Comparison of ENCODE assay signal across 9 cellular contexts in the genomic region with DNA sequence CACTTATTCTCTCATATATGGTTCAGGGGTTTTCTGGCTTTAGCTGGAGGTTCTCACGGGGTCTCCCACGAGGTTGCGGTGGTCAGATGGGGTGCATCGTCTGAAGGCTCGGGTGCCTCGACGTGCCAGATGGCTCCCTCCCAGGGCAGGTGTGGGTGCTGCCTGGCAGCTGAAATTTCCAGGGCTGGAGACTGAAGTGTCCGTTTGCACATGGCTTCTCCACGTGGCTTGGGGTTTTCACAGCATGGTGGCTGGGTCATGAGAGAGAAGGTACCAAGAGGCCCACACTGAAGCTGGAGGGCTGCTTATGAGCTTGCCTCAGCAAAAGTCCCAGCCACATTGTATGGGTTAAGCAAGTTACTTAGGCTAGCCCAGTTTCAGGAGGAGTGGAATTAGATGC.
DNase-seq lines count a peak whose midpoint lies in the region; ATAC-seq and TF ChIP-seq lines count a peak whose summit lies in the region.
"Had no signal": no experiment of that assay in that cellular context is flagged by ENCODE, and none has a peak within 500 bp of the region (broad histone marks: within the 10 kb centered on the region; RNA-seq: fewer than 3 reads in every experiment).

No MANE protein-coding gene starts in this region.

- H3K9me3 ChIP-seq in adrenal gland (replicated peaks in 1 of 3) (no peaks in the 10 kb centered on the region), subcutaneous abdominal adipose tissue (ENCODE audit: control insufficient read depth in 5 of 5, low read length in 5 of 5) (no peaks in the 10 kb centered on the region)
- H3K9me3 ChIP-seq: upper lobe of left lung had no signal

- H3K36me3 Mint-ChIP-seq in activated naive CD4-positive, alpha-beta T cell treated with anti-CD3 and anti-CD28 coated beads, Interleukin-2, amount 50 U/mL, for 24 hours = no peaks in the 10 kb centered on the region
- no peaks in the 10 kb centered on the region for H3K36me3 Mint-ChIP-seq in activated naive CD4-positive, alpha-beta T cell treated with anti-CD3 and anti-CD28 coated beads, Interleukin-2, amount 10 ng/mL, durations not matched to agents 7 days and 5 days

- H3K4me3 Mint-ChIP-seq in activated naive CD4-positive, alpha-beta T cell treated with anti-CD3 and anti-CD28 coated beads, Interleukin-2, amount 50 U/mL, for 24 hours = peak overlapping the region; percentile 71
- no peak overlapping the region for H3K4me3 Mint-ChIP-seq in activated naive CD4-positive, alpha-beta T cell treated with anti-CD3 and anti-CD28 coated beads, Interleukin-2, amount 10 ng/mL, durations not matched to agents 7 days and 5 days

- TF ChIP-seq CTCF in adrenal gland (IDR thresholded peaks at IDR 0.05) = no peak

- peaks cover 0 to 4% of the 10 kb centered on the region in 2 donors for H3K4me1 ChIP-seq in adrenal gland (replicated peaks in 1 of 2)
- peaks cover 3 to 44% (median 21%) of the 10 kb centered on the region in 5 donors for H3K4me1 ChIP-seq in subcutaneous abdominal adipose tissue (ENCODE audit: control insufficient read depth in 5 of 5, insufficient read depth in 5 of 5, low read length in 5 of 5)

- peaks cover 6% of the 10 kb centered on the region for H3K4me1 Mint-ChIP-seq in activated naive CD4-positive, alpha-beta T cell treated with anti-CD3 and anti-CD28 coated beads, Interleukin-2, amount 50 U/mL, for 24 hours
- H3K4me1 Mint-ChIP-seq in activated naive CD4-positive, alpha-beta T cell treated with anti-CD3 and anti-CD28 coated beads, Interleukin-2, amount 10 ng/mL, durations not matched to agents 7 days and 5 days = peaks cover 8% of the 10 kb centered on the region

- no peak overlapping the region for H3K9ac ChIP-seq in subcutaneous abdominal adipose tissue (ENCODE audit: low read length in 5 of 5)

- H3K4me3 ChIP-seq in adrenal gland = peak overlapping the region in 1 of 4 donors; percentile 37
- peak overlapping the region in 3 of 5 donors; percentile 60 to 68 (median 67) for H3K4me3 ChIP-seq in subcutaneous abdominal adipose tissue (ENCODE audit: low read depth in 1 of 5, low read length in 5 of 5)

- WGBS in adrenal gland, 4 donors = 28 to 61% (median 43%) methylated on average over 5 to 9 of the region's 9 CpGs; no CpG with 5 or more reads in 1 of the 4 donors

- DNase-seq in activated naive CD4-positive, alpha-beta T cell treated with anti-CD3 and anti-CD28 coated beads, Interleukin-2, amount 10 ng/mL, durations not matched to agents 7 days and 5 days = no peak
- no peak for DNase-seq in adrenal gland
- DNase-seq in stimulated activated CD4-positive, alpha-beta T cell treated with anti-CD3 and anti-CD28 coated beads, Interleukin-2, amount 100 ng/mL, for 48 hours = no peak

- H3K27ac ChIP-seq in adrenal gland (peak overlapping the region in 3 of 5 donors; percentile 10 to 79 (median 61)), layer of hippocampus (ENCODE audit: low read depth, low read length) (peak overlapping the region; percentile 94), subcutaneous abdominal adipose tissue (ENCODE audit: low read depth, low read length) (peak overlapping the region; percentile 54)

- no peaks in the 10 kb centered on the region for H3K9me3 Mint-ChIP-seq in activated naive CD4-positive, alpha-beta T cell treated with anti-CD3 and anti-CD28 coated beads, Interleukin-2, amount 50 U/mL, for 24 hours
- H3K9me3 Mint-ChIP-seq in activated naive CD4-positive, alpha-beta T cell treated with anti-CD3 and anti-CD28 coated beads, Interleukin-2, amount 10 ng/mL, durations not matched to agents 7 days and 5 days = no peaks in the 10 kb centered on the region

- H3K27me3 Mint-ChIP-seq in activated naive CD4-positive, alpha-beta T cell treated with anti-CD3 and anti-CD28 coated beads, Interleukin-2, amount 50 U/mL, for 24 hours = peaks cover 27% of the 10 kb centered on the region
- H3K27me3 Mint-ChIP-seq in activated naive CD4-positive, alpha-beta T cell treated with anti-CD3 and anti-CD28 coated beads, Interleukin-2, amount 10 ng/mL, durations not matched to agents 7 days and 5 days = peaks cover 61% of the 10 kb centered on the region

- H3K27ac Mint-ChIP-seq in activated naive CD4-positive, alpha-beta T cell treated with anti-CD3 and anti-CD28 coated beads, Interleukin-2, amount 50 U/mL, for 24 hours = no peak overlapping the region
- no peak overlapping the region for H3K27ac Mint-ChIP-seq in activated naive CD4-positive, alpha-beta T cell treated with anti-CD3 and anti-CD28 coated beads, Interleukin-2, amount 10 ng/mL, durations not matched to agents 7 days and 5 days

- CTCF ChIA-PET in activated naive CD4-positive, alpha-beta T cell treated with anti-CD3 and anti-CD28 coated beads, Interleukin-2, amount 10 ng/mL, durations not matched to agents 7 days and 5 days (lab: Charles Lee) = interaction anchor here (1.4 kb wide), 1 partner anchor 88 kb away, joined by 3 read pairs; no protein-coding TSS in a partner anchor

- intact Hi-C loops in adrenal gland (cut with DNase I) = no loop called here

- TF ChIP-seq POLR2A in adrenal gland (IDR thresholded peaks at IDR 0.05) = no peak

- no peaks in the 10 kb centered on the region for H3K27me3 ChIP-seq in adrenal gland
- H3K27me3 ChIP-seq in layer of hippocampus (ENCODE audit: control insufficient read depth, insufficient read depth, low read length) = no peaks in the 10 kb centered on the region
- peaks cover 0 to 4% (median 3%) of the 10 kb centered on the region in 5 donors for H3K27me3 ChIP-seq in subcutaneous abdominal adipose tissue (ENCODE audit: control insufficient read depth in 5 of 5, insufficient read depth in 4 of 5, low read length in 5 of 5)
- H3K27me3 ChIP-seq: upper lobe of left lung had no signal

- H3K36me3 ChIP-seq in adrenal gland (replicated peaks in 1 of 2) = no peaks in the 10 kb centered on the region
- H3K36me3 ChIP-seq in subcutaneous abdominal adipose tissue (ENCODE audit: control insufficient read depth in 5 of 5, insufficient read depth in 5 of 5, low read length in 5 of 5) = no peaks in the 10 kb centered on the region
- H3K36me3 ChIP-seq: upper lobe of left lung had no signal

- ATAC-seq in GM21717 (IDR thresholded peaks at IDR 0.05; ENCODE audit: unreplicated experiment) (no peak), HG02981 (IDR thresholded peaks at IDR 0.05; ENCODE audit: unreplicated experiment) (no peak)
